ENCODE assay signal across 21 cellular contexts in the genomic region with DNA sequence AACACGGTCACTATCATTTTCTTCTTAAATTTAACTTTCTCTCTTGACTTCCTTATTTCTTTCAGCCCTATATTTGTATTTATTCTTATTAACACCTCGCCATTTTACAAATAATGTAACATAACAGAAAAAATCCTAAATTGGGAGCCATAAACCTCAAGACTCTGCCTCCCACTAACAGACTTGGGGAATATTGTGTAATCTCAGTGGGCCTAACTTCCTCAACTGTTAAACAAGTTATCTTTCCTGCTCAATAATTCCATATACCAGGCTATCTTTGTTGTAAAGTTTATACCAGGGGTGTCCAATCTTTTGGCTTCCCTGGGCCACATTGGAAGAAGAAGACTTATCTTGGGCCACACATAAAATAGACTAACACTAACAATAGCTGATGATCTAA. TPM values are rescaled to one million over a fixed set of nuclear protein-coding genes. Genes with fewer than 3 reads are reported as not detected.
A peak's percentile ranks its signal among the peaks of the same experiment; 100 is the strongest.
DNase-seq lines count a peak whose midpoint lies in the region; ATAC-seq, FAIRE-seq and TF ChIP-seq lines count a peak whose summit lies in the region.
"Had no signal": no experiment of that assay in that cellular context is flagged by ENCODE, and none has a peak within 500 bp of the region (broad histone marks: within the 10 kb centered on the region; RNA-seq: fewer than 3 reads in every experiment).

No MANE protein-coding gene starts in this region.

- TF ChIP-seq POLR2A in HepG2 (IDR thresholded peaks at IDR 0.05; ENCODE audit: insufficient read depth in 1 of 2, low read depth in 2 of 2, low read length in 2 of 2) (no peak), right lobe of liver (IDR thresholded peaks at IDR 0.05) (no peak), vagina (IDR thresholded peaks at IDR 0.05) (no peak)

- CTCF ChIA-PET in HepG2 (lab: Yijun Ruan, JAX; ENCODE audit: low intra/inter-chr PET ratio, low total read pairs): no interaction called here
- CTCF ChIA-PET in activated CD8-positive, alpha-beta T cell treated with anti-CD3 and anti-CD28 coated beads for 36 hours (lab: Charles Lee): interaction anchor here (0.8 kb wide), 1 partner anchor 26 kb away, joined by 3 read pairs; a partner anchor contains a TSS

- no peaks in the 10 kb centered on the region for H3K9me3 Mint-ChIP-seq in activated CD8-positive, alpha-beta T cell treated with anti-CD3 and anti-CD28 coated beads for 36 hours
- H3K9me3 Mint-ChIP-seq in progenitor cell of endocrine pancreas (ENCODE audit: low read depth): no peaks in the 10 kb centered on the region
- H3K9me3 Mint-ChIP-seq: CD8-positive, alpha-beta memory T cell had no signal

- ATAC-seq in HepG2: no peak
- no peak for ATAC-seq in right lobe of liver
- ATAC-seq in activated CD8-positive, alpha-beta T cell treated with anti-CD3 and anti-CD28 coated beads for 36 hours: no peak
- ATAC-seq: T-helper 17 cell had no signal

- FAIRE-seq in HepG2 (lab: Jason Lieb, UNC): no peak
- FAIRE-seq: G401.6, GM12892 had no signal

- no peak overlapping the region for H2AFZ ChIP-seq in HepG2 (ENCODE audit: low read length)

- H3K27ac ChIP-seq in HepG2 (ENCODE audit: extremely low read length, insufficient read depth, low read length): no peak overlapping the region
- no peak overlapping the region for H3K27ac ChIP-seq in right lobe of liver
- peak overlapping the region; percentile 62 for H3K27ac ChIP-seq in vagina
- H3K27ac ChIP-seq: Peyer's patch, SJSA1 had no signal

- no peak for TF ChIP-seq EP300 in HepG2 (IDR thresholded peaks at IDR 0.05; ENCODE audit: low read depth in 2 of 2, low read length in 2 of 2)
- no peak for TF ChIP-seq EP300 in HepG2 (CRISPR knock-in tag; IDR thresholded peaks at IDR 0.05; ENCODE audit: borderline replicate concordance)

- H3K27ac Mint-ChIP-seq in activated CD8-positive, alpha-beta T cell treated with anti-CD3 and anti-CD28 coated beads for 36 hours: no peak overlapping the region
- H3K27ac Mint-ChIP-seq in progenitor cell of endocrine pancreas: no peak overlapping the region
- H3K27ac Mint-ChIP-seq: CD8-positive, alpha-beta memory T cell; T-helper 17 cell had no signal

- intact Hi-C loops in HepG2 (cut with micrococcal nuclease; ENCODE audit: unreplicated experiment): no loop called here
- intact Hi-C loops in right lobe of liver (cut with DNase I): no loop called here
- intact Hi-C loops in vagina (cut with DNase I): no loop called here
- intact Hi-C loops in activated CD8-positive, alpha-beta T cell treated with anti-CD3 and anti-CD28 coated beads for 36 hours (cut with micrococcal nuclease): no loop called here

- peaks cover 4% of the 10 kb centered on the region for H3K27me3 Mint-ChIP-seq in activated CD8-positive, alpha-beta T cell treated with anti-CD3 and anti-CD28 coated beads for 36 hours
- no peaks in the 10 kb centered on the region for H3K27me3 Mint-ChIP-seq in progenitor cell of endocrine pancreas

- H3K9me3 ChIP-seq in HepG2 (ENCODE audit: low read length): no peaks in the 10 kb centered on the region
- no peaks in the 10 kb centered on the region for H3K9me3 ChIP-seq in right lobe of liver
- no peaks in the 10 kb centered on the region for H3K9me3 ChIP-seq in vagina
- H3K9me3 ChIP-seq: Peyer's patch, SJSA1 had no signal

- no peaks in the 10 kb centered on the region for H3K4me1 ChIP-seq in HepG2 (ENCODE audit: insufficient read depth, low read length)
- H3K4me1 ChIP-seq in right lobe of liver: no peaks in the 10 kb centered on the region
- peaks cover 14% of the 10 kb centered on the region for H3K4me1 ChIP-seq in vagina
- H3K4me1 ChIP-seq: Peyer's patch, SJSA1 had no signal

- H3K27me3 ChIP-seq in HepG2 (ENCODE audit: control insufficient read depth in 1 of 2, insufficient read depth in 2 of 2, low read length in 2 of 2): no peaks in the 10 kb centered on the region; a peak in 1 of 5 replicates
- no peaks in the 10 kb centered on the region for H3K27me3 ChIP-seq in right lobe of liver
- no peaks in the 10 kb centered on the region for H3K27me3 ChIP-seq in vagina
- H3K27me3 ChIP-seq: Peyer's patch, SJSA1 had no signal

- no TSS peak for BruUV-seq in HepG2 (replicated peaks; lab: Mats Ljungman, UMichigan)

- H3K4me3 ChIP-seq in HepG2 (replicated peaks in 1 of 3; ENCODE audit: insufficient read depth in 1 of 3, low read depth in 2 of 3, low read length in 3 of 3) (no peak overlapping the region), right lobe of liver (no peak overlapping the region), vagina (no peak overlapping the region)
- H3K4me3 ChIP-seq: Peyer's patch, SJSA1 had no signal

- DNase-seq in HepG2 (ENCODE audit: low spot score): no peak
- no peak for DNase-seq in right lobe of liver
- DNase-seq in NOMO-1 (lab: John Stamatoyannopoulos, UW; ENCODE audit: unreplicated experiment in 2 of 2): peak; percentile 56 to 75
- peak; percentile 78 for DNase-seq in SIG-M5 treated with dmso at 0.1 percent for 504 hours (lab: John Stamatoyannopoulos, UW; ENCODE audit: unreplicated experiment)
- DNase-seq in vagina (ENCODE audit: extremely low spot score in 2 of 2): no peak
- DNase-seq in effector CD8-positive, alpha-beta T cell (lab: John Stamatoyannopoulos, UW): no peak
- no peak for DNase-seq in activated CD8-positive, alpha-beta T cell treated with anti-CD3 and anti-CD28 coated beads for 36 hours
- no peak for DNase-seq in progenitor cell of endocrine pancreas (ENCODE audit: low spot score, unreplicated experiment)
- DNase-seq: C1 segment of cervical spinal cord; Calu3; CD8-positive, alpha-beta memory T cell; Karpas-422; NCI-H1105; NCI-H2029 treated with DMSO at 0.1 percent for 48 hours; NCI-H524 treated with DMSO at 0.1 percent for 48 hours; Peyer's patch; SW 1271; T-helper 17 cell had no signal

- no peak overlapping the region for H3K4me3 Mint-ChIP-seq in activated CD8-positive, alpha-beta T cell treated with anti-CD3 and anti-CD28 coated beads for 36 hours
- no peak overlapping the region for H3K4me3 Mint-ChIP-seq in progenitor cell of endocrine pancreas (ENCODE audit: low read depth)
- H3K4me3 Mint-ChIP-seq: CD8-positive, alpha-beta memory T cell; T-helper 17 cell had no signal

- no peaks in the 10 kb centered on the region for H3K36me3 ChIP-seq in HepG2 (replicated peaks in 1 of 2; ENCODE audit: control insufficient read depth in 1 of 2, insufficient read depth in 2 of 2, low read length in 2 of 2)
- no peaks in the 10 kb centered on the region for H3K36me3 ChIP-seq in right lobe of liver
- no peaks in the 10 kb centered on the region for H3K36me3 ChIP-seq in vagina
- H3K36me3 ChIP-seq: SJSA1 had no signal

- 2% methylated on average over 2 of the region's 2 CpGs for WGBS in HepG2 (ENCODE audit: low lambda C conversion rate)
- 41% methylated on average over 2 of the region's 2 CpGs for WGBS in right lobe of liver (ENCODE audit: insufficient coverage, low coverage, low lambda C conversion rate, missing lambda C conversion rate)

- POLR2A ChIA-PET in HepG2 (lab: Yijun Ruan, JAX): no interaction called here
- POLR2A ChIA-PET in activated CD8-positive, alpha-beta T cell treated with anti-CD3 and anti-CD28 coated beads for 36 hours (lab: Charles Lee): no interaction called here

- no peak overlapping the region for H3K4me2 ChIP-seq in HepG2 (ENCODE audit: low read depth, low read length)

- no peaks in the 10 kb centered on the region for H4K20me1 ChIP-seq in HepG2 (ENCODE audit: insufficient read depth, low read length)

- no peak for TF ChIP-seq CTCF in HepG2 (CRISPR knock-in tag; IDR thresholded peaks at IDR 0.05)
- TF ChIP-seq CTCF in right lobe of liver (IDR thresholded peaks at IDR 0.05): no peak
- no peak for TF ChIP-seq CTCF in vagina (IDR thresholded peaks at IDR 0.05)
- TF ChIP-seq CTCF in activated CD8-positive, alpha-beta T cell treated with anti-CD3 and anti-CD28 coated beads for 36 hours (IDR thresholded peaks at IDR 0.05): no peak
- no peak for TF ChIP-seq CTCF in progenitor cell of endocrine pancreas (IDR thresholded peaks at IDR 0.05; ENCODE audit: unreplicated experiment)

- in situ Hi-C loops in HepG2 (cut with HindIII; ENCODE audit: extremely low pct_ligation_motif_present, low pct_unique_long_range_greater_than_20kb): no loop called here

- no peaks in the 10 kb centered on the region for H3K4me1 Mint-ChIP-seq in activated CD8-positive, alpha-beta T cell treated with anti-CD3 and anti-CD28 coated beads for 36 hours (ENCODE audit: low read depth)
- H3K4me1 Mint-ChIP-seq in progenitor cell of endocrine pancreas (ENCODE audit: low read depth): peaks cover 3% of the 10 kb centered on the region
- H3K4me1 Mint-ChIP-seq: CD8-positive, alpha-beta memory T cell; T-helper 17 cell had no signal

- no peaks in the 10 kb centered on the region for H3K36me3 Mint-ChIP-seq in activated CD8-positive, alpha-beta T cell treated with anti-CD3 and anti-CD28 coated beads for 36 hours (ENCODE audit: low read depth)
- no peaks in the 10 kb centered on the region for H3K36me3 Mint-ChIP-seq in progenitor cell of endocrine pancreas (ENCODE audit: insufficient read depth)
- H3K36me3 Mint-ChIP-seq: CD8-positive, alpha-beta memory T cell had no signal

- H3K9ac ChIP-seq in HepG2 (ENCODE audit: insufficient read depth, low read depth, low read length): no peak overlapping the region

- no peaks in the 10 kb centered on the region for H3K79me2 ChIP-seq in HepG2 (ENCODE audit: insufficient read depth, low read length)

- TF ChIP-seq RAD21 in HepG2 (CRISPR knock-in tag; IDR thresholded peaks at IDR 0.05): no peak

RNA-seq across cellular contexts. Expression of a gene that starts 26.2 kb away (rescaled TPM):
- 0.02 and 0.08 TPM in 2 replicates for total RNA-seq in HepG2 (2016; rRNA removed; fragmentation: Illumina TruSeq; extraction: Trizol)
- not detected in 2 replicates for total RNA-seq in HepG2 (2016; cell fraction: cytosol; rRNA removed; fragmentation: Illumina TruSeq; extraction: Trizol; ENCODE audit: low read depth)
- total RNA-seq in HepG2 (2016; cell fraction: insoluble cytoplasmic fraction; rRNA removed; fragmentation: Illumina TruSeq; extraction: Trizol): 0.04 TPM in 1 of 2 replicates, not detected in the other
- total RNA-seq in HepG2 (2016; cell fraction: membrane; rRNA removed; fragmentation: Illumina TruSeq; extraction: Trizol): not detected in 2 replicates
- not detected in 2 replicates for total RNA-seq in HepG2 (2016; cell fraction: nucleus; rRNA removed; fragmentation: Illumina TruSeq; extraction: Trizol)
- 0.03 TPM in 1 of 2 replicates, not detected in the other for polyA plus RNA-seq in HepG2 (2011; rRNA removed)
- 0.01 TPM in 1 of 2 replicates, not detected in the other for polyA plus RNA-seq in HepG2 (2011; cell fraction: cytosol; rRNA removed)
- not detected in 2 replicates for polyA plus RNA-seq in HepG2 (2011; cell fraction: nucleus; rRNA removed)
- 0.03 and 0.15 TPM in 2 replicates for polyA plus RNA-seq in HepG2 (2012)
- not detected in 2 replicates for polyA plus RNA-seq in HepG2 (2016; cell fraction: cytosol; fragmentation: Illumina TruSeq; extraction: Trizol; ENCODE audit: low read depth)
- polyA plus RNA-seq in HepG2 (2016; cell fraction: insoluble cytoplasmic fraction; fragmentation: Illumina TruSeq; extraction: Trizol; ENCODE audit: low read depth): not detected in 2 replicates
- not detected in 2 replicates for polyA plus RNA-seq in HepG2 (2016; cell fraction: membrane; fragmentation: Illumina TruSeq; extraction: Trizol; ENCODE audit: low read depth)
- polyA plus RNA-seq in HepG2 (2016; cell fraction: nucleus; fragmentation: Illumina TruSeq; extraction: Trizol; ENCODE audit: insufficient read depth, low read depth): not detected in 2 replicates
- polyA minus RNA-seq in HepG2 (2011; rRNA and poly(A)+ RNA removed; ENCODE audit: low replicate concordance): 1.6 TPM in 1 of 2 replicates, not detected in the other
- not detected in 2 replicates for polyA minus RNA-seq in HepG2 (2011; cell fraction: cytosol; rRNA and poly(A)+ RNA removed)
- not detected in 2 replicates for polyA minus RNA-seq in HepG2 (2011; cell fraction: nucleus; rRNA and poly(A)+ RNA removed)
- 1 to 10 TPM in 2 of 6 experiments, under 1 TPM in 4; 0.12 to 1.4 (median 0.74) TPM for total RNA-seq in right lobe of liver
- total RNA-seq in vagina: 15.0 TPM
- total RNA-seq in activated CD8-positive, alpha-beta T cell treated with anti-CD3 and anti-CD28 coated beads for 36 hours: not detected
- 3.4 and 4.6 TPM in 2 replicates for total RNA-seq in progenitor cell of endocrine pancreas
- total RNA-seq: CD8-positive, alpha-beta memory T cell; T-helper 17 cell had no signal
- polyA plus RNA-seq: CD8-positive, alpha-beta memory T cell had no signal

Comparison
In these comparisons a context has a peak if more than half of its experiments do, and no peak if none do; other contexts are left out.
1. DNase-seq: peak in NOMO-1 (2 of 2) and SIG-M5 treated with dmso at 0.1 percent for 504 hours (single experiment); none in HepG2 (single experiment), right lobe of liver (0 of 3), vagina (0 of 2), effector CD8-positive, alpha-beta T cell (single experiment), activated CD8-positive, alpha-beta T cell treated with anti-CD3 and anti-CD28 coated beads for 36 hours (single experiment) and progenitor cell of endocrine pancreas (single experiment).